ENCODE assay signal across 21 cellular contexts in the genomic region with DNA sequence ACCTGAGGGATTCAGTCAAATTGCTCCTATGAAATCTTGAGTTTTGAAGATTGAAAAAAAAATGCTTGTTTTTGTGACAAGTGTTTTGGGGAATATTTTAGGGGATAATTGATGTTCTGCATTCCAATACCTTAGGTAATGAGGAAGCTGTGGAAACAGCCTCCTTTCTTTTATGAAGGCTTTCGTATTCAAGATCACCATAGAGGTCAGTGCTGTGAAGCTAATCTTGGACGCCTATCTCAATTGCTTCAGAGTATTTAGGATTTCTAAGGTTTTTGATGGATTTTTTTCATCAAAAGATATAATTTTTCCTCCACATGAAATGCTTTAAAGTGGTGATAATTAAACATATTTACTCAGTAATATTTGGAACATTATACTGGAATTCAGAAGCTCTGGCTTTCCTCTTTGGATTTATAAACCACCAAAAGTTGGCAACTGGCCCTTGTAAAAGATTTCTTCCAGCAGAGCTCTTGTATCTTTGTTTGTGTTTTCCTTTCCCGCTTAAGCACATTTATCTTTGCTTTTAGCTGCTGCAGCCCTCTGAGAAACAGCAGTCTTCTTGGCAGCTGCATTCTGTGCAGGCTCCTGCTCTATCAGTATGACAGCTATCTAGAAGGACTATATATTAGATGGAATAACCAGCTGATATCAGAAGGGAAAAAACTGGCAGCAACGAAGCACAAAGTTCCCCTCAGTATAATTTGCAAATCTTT.
DNase-seq lines count a peak whose midpoint lies in the region; ATAC-seq, FAIRE-seq and TF ChIP-seq lines count a peak whose summit lies in the region.
"Had no signal": no experiment of that assay in that cellular context is flagged by ENCODE, and none has a peak within 500 bp of the region (broad histone marks: within the 10 kb centered on the region; RNA-seq: fewer than 3 reads in every experiment).

No MANE protein-coding gene starts in this region.

- TF ChIP-seq CTCF in VCaP (conservative IDR thresholded peaks at IDR 0.05) (no peak), fibroblast of the aortic adventitia (IDR thresholded peaks at IDR 0.05; ENCODE audit: insufficient read depth, low read length) (no peak), pancreas (IDR thresholded peaks at IDR 0.05) (no peak)

- FAIRE-seq in pancreas (lab: Jason Lieb, UNC), result no peak
- FAIRE-seq: colon had no signal

- intact Hi-C loops in pancreas (cut with DNase I), result no loop called here

- no peaks in the 10 kb centered on the region for H3K27me3 ChIP-seq in pancreas
- H3K27me3 ChIP-seq: sigmoid colon, transverse colon had no signal

- no peaks in the 10 kb centered on the region for H3K36me3 ChIP-seq in pancreas
- H3K36me3 ChIP-seq: sigmoid colon, transverse colon had no signal

- H3K4me3 ChIP-seq in fibroblast of the aortic adventitia (ENCODE audit: low read depth, low read length) (no peak overlapping the region), pancreas (no peak overlapping the region)
- H3K4me3 ChIP-seq: PC-9, sigmoid colon, transverse colon had no signal

- H3K9me3 ChIP-seq in pancreas, result no peaks in the 10 kb centered on the region
- H3K9me3 ChIP-seq: sigmoid colon, transverse colon had no signal

- H3K27ac ChIP-seq in VCaP (peak overlapping the region; percentile 33), pancreas (no peak overlapping the region)
- H3K27ac ChIP-seq: PC-9, transverse colon had no signal

- ATAC-seq in pancreas (peak; percentile 23 to 65 (median 51)), HG02763 (IDR thresholded peaks at IDR 0.05; ENCODE audit: unreplicated experiment) (no peak)
- ATAC-seq: activated naive CD8-positive, alpha-beta T cell treated with anti-CD3 and anti-CD28 coated beads, Interleukin-2, amount 50 U/mL, for 24 hours; activated T-helper 17 cell treated with anti-CD3 and anti-CD28 coated beads, Interleukin-2, amount 50 U/mL, for 72 hours had no signal

- 20 to 21% methylated on average over 4 of the region's 4 CpGs for WGBS in pancreas, 2 donors

- H3K4me1 ChIP-seq in pancreas, result peaks cover 0 to 13% (median 9%) of the 10 kb centered on the region in 3 donors

- DNase-seq in LHCN-M2 (ENCODE audit: low read depth) (peak; percentile 79), fibroblast of the aortic adventitia (ENCODE audit: low read depth) (peak; percentile 56), pancreas (no peak), HPDE6-E6E7 (ENCODE audit: extremely low spot score) (no peak), kidney tubule cell (ENCODE audit: low spot score) (no peak)
- DNase-seq: activated naive CD8-positive, alpha-beta T cell treated with anti-CD3 and anti-CD28 coated beads, Interleukin-2, amount 50 U/mL, for 24 hours; C1 segment of cervical spinal cord; DMS 273 treated with DMSO at 0.1 percent for 48 hours; H7; immature natural killer cell; NCI-H2029 treated with DMSO at 0.1 percent for 48 hours; NCI-H69; PC-9; sigmoid colon; stimulated activated CD4-positive, alpha-beta T cell treated with anti-CD3 and anti-CD28 coated beads, Interleukin-4, amount 100 ng/mL, for 1 hour; T-helper 1 cell; transverse colon had no signal

Comparison
In these comparisons a context has a peak if more than half of its experiments do, and no peak if none do; other contexts are left out.
1. DNase-seq: peak in LHCN-M2 (single experiment) and fibroblast of the aortic adventitia (single experiment); none in pancreas (0 of 6), HPDE6-E6E7 (single experiment) and kidney tubule cell (single experiment).